19 cellular contexts compared by ENCODE assay signal in the genomic region with DNA sequence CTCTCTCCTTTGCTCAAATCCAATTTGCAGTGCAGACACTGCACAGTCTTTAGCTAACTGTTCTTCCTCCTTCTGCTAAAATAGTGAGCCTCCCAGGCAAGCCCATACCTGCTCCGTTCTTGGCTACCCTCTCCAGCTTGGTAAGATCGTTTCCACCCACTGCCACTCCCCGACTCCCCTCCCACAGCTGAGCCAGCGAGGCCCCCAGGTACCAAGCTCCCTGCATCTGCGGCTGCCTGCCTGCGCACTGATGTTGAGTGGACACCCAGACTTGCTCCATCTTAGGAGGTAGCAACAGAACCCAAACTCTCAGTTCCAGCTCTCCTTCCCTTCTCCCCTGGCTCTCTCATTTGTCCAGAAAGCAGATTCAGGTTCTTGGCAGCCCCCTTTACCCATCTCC.
"Had no signal": no experiment of that assay in that cellular context is flagged by ENCODE, and none has a peak within 500 bp of the region (broad histone marks: within the 10 kb centered on the region; RNA-seq: fewer than 3 reads in every experiment).

No MANE protein-coding gene starts in this region.

- ATAC-seq: activated CD4-positive, CD25-positive, alpha-beta regulatory T cell treated with anti-CD3 and anti-CD28 coated beads, Interleukin-2, amount 50 U/mL, for 24 hours; left colon; right lobe of liver; T-cell had no signal

- H3K36me3 Mint-ChIP-seq: immature natural killer cell, T-cell had no signal

- H3K4me3 Mint-ChIP-seq: central memory CD8-positive, alpha-beta T cell; immature natural killer cell; nephron; T-cell had no signal

- H3K27me3 ChIP-seq: right lobe of liver, testis, upper lobe of left lung had no signal

- DNase-seq: activated CD4-positive, alpha-beta T cell treated with anti-CD3 and anti-CD28 coated beads, Interleukin-2, amount 50 U/mL, for 1 hour; activated naive CD4-positive, alpha-beta T cell treated with anti-CD3 and anti-CD28 coated beads, Interleukin-2, amount 50 U/mL, for 16 hours; activated T-cell treated with anti-CD3 and anti-CD28 coated beads for 4 hours; effector CD8-positive, alpha-beta T cell; immature natural killer cell; left colon; mesenchymal stem cell; SK-N-SH; stomach; T-cell; T-helper 9 cell; testis had no signal

- H3K9me3 Mint-ChIP-seq: activated T-helper 2 cell treated with anti-CD3 and anti-CD28 coated beads, Interferon-gamma antibody, Interleukin-2, Interleukin-4, amounts not matched to agents 10 μg/mL and 5 μg/mL and 100 μg/mL, durations not matched to agents 14 hours and 24 hours and 36 hours; central memory CD8-positive, alpha-beta T cell; immature natural killer cell; nephron; T-cell had no signal

- H3K9me3 ChIP-seq: right lobe of liver, SK-N-SH, stomach, testis, upper lobe of left lung had no signal

- H3K4me3 ChIP-seq: right lobe of liver, smooth muscle cell, stomach, testis, upper lobe of left lung had no signal

- H3K27ac Mint-ChIP-seq: activated T-helper 2 cell treated with anti-CD3 and anti-CD28 coated beads, Interferon-gamma antibody, Interleukin-2, Interleukin-4, amounts not matched to agents 10 μg/mL and 5 μg/mL and 100 μg/mL, durations not matched to agents 14 hours and 24 hours and 36 hours; nephron; T-cell had no signal

- H3K27ac ChIP-seq: right lobe of liver, stomach, testis, upper lobe of left lung had no signal

- H3K36me3 ChIP-seq: right lobe of liver, stomach, upper lobe of left lung had no signal
